In genomic region chr20:55322745-55323144, GRCh38 we compare ENCODE assay signal across 11 cellular contexts.
"Had no signal": no experiment of that assay in that cellular context is flagged by ENCODE, and none has a peak within 500 bp of the region (broad histone marks: within the 10 kb centered on the region; RNA-seq: fewer than 3 reads in every experiment).

No MANE protein-coding gene starts in this region.

- H3K9me3 ChIP-seq: adrenal gland, ascending aorta, body of pancreas, breast epithelium had no signal

- H3K4me3 ChIP-seq: adrenal gland, ascending aorta, body of pancreas, breast epithelium, cardiac muscle cell had no signal

- ATAC-seq: activated naive CD4-positive, alpha-beta T cell treated with anti-CD3 and anti-CD28 coated beads, Interleukin-2, amount 50 U/mL, for 72 hours; activated naive CD8-positive, alpha-beta T cell treated with anti-CD3 and anti-CD28 coated beads, Interleukin-2, amount 50 U/mL, for 24 hours; activated T-cell treated with anti-CD3 and anti-CD28 coated beads, Interleukin-2, amount 50 U/mL, for 4 hours; activated T-cell treated with anti-CD3 and anti-CD28 coated beads, Interleukin-2, amount 50 U/mL, for 72 hours; activated T-helper 17 cell treated with anti-CD3 and anti-CD28 coated beads, Interleukin-2, amount 50 U/mL, for 72 hours; body of pancreas had no signal

- H3K36me3 ChIP-seq: adrenal gland, ascending aorta, brain microvascular endothelial cell, breast epithelium, cardiac muscle cell had no signal

- H3K27ac ChIP-seq: adrenal gland, ascending aorta, body of pancreas, brain microvascular endothelial cell, breast epithelium, cardiac muscle cell had no signal

- H3K27me3 ChIP-seq: adrenal gland, ascending aorta, body of pancreas, brain microvascular endothelial cell, breast epithelium, cardiac muscle cell had no signal
